In genomic region chr11:97732011-97732632, GRCh38 we compare ENCODE assay signal across 17 cellular contexts.
DNase-seq lines count a peak whose midpoint lies in the region; ATAC-seq and TF ChIP-seq lines count a peak whose summit lies in the region.
"Had no signal": no experiment of that assay in that cellular context is flagged by ENCODE, and none has a peak within 500 bp of the region (broad histone marks: within the 10 kb centered on the region; RNA-seq: fewer than 3 reads in every experiment).

No MANE protein-coding gene starts in this region.

- no peaks in the 10 kb centered on the region for H3K4me1 ChIP-seq in left ventricle myocardium inferior
- no peaks in the 10 kb centered on the region for H3K4me1 ChIP-seq in right cardiac atrium (ENCODE audit: control insufficient read depth, insufficient read depth, low read length)
- H3K4me1 ChIP-seq in adrenal gland (replicated peaks in 1 of 2): no peaks in the 10 kb centered on the region
- H3K4me1 ChIP-seq: BLaER1 had no signal

- peak overlapping the region; percentile 27 for H3K27ac ChIP-seq in left ventricle myocardium inferior (replicated peaks)
- H3K27ac ChIP-seq in right cardiac atrium (ENCODE audit: low read length): no peak overlapping the region
- H3K27ac ChIP-seq in adrenal gland: no peak overlapping the region
- H3K27ac ChIP-seq: BLaER1 had no signal

- no peak overlapping the region for H3K4me3 ChIP-seq in left ventricle myocardium inferior
- no peak overlapping the region for H3K4me3 ChIP-seq in right cardiac atrium (ENCODE audit: low read length)
- H3K4me3 ChIP-seq in adrenal gland: no peak overlapping the region
- H3K4me3 ChIP-seq: BLaER1 had no signal

- TF ChIP-seq POLR2A in adrenal gland (IDR thresholded peaks at IDR 0.05): no peak

- WGBS in right cardiac atrium: 89% methylated on average over 1 of the region's 1 CpG
- 83 to 88% (median 86%) methylated on average over 1 of the region's 1 CpG for WGBS in adrenal gland, 4 donors

- DNase-seq in left ventricle myocardium inferior (no peak), right cardiac atrium (no peak), SW480 (ENCODE audit: low spot score) (peak; percentile 94), kidney tubule cell (ENCODE audit: low spot score) (peak; percentile 16), renal cortical epithelial cell (ENCODE audit: low read depth) (peak; percentile 81), adrenal gland (no peak)
- no peak for DNase-seq in activated CD8-positive, alpha-beta memory T cell treated with anti-CD3 and anti-CD28 coated beads for 24 hours
- DNase-seq: CD8-positive, alpha-beta memory T cell; H9; Kasumi-1; NCI-H1105 treated with DMSO at 0.1 percent for 48 hours; NCI-H1694 treated with DMSO at 0.1 percent for 48 hours; NCI-H2107; SHP77; SK-N-SH had no signal

- H3K36me3 ChIP-seq in left ventricle myocardium inferior: no peaks in the 10 kb centered on the region
- no peaks in the 10 kb centered on the region for H3K36me3 ChIP-seq in adrenal gland (replicated peaks in 1 of 2)
- H3K36me3 ChIP-seq: BLaER1 had no signal

- H3K27me3 ChIP-seq in left ventricle myocardium inferior (ENCODE audit: low read depth) (no peaks in the 10 kb centered on the region), right cardiac atrium (ENCODE audit: control insufficient read depth, insufficient read depth) (no peaks in the 10 kb centered on the region), adrenal gland (no peaks in the 10 kb centered on the region)
- H3K27me3 ChIP-seq: BLaER1 had no signal

- ATAC-seq in right cardiac atrium (no peak), GM21619 (IDR thresholded peaks at IDR 0.05; ENCODE audit: unreplicated experiment) (no peak)

- peaks cover 39% of the 10 kb centered on the region for H3K9me3 ChIP-seq in left ventricle myocardium inferior (replicated peaks)
- H3K9me3 ChIP-seq in right cardiac atrium (ENCODE audit: control insufficient read depth, low read length): no peaks in the 10 kb centered on the region
- H3K9me3 ChIP-seq in adrenal gland (replicated peaks in 1 of 3): no peaks in the 10 kb centered on the region
- H3K9me3 ChIP-seq: BLaER1, SK-N-SH had no signal

- TF ChIP-seq CTCF in left ventricle myocardium inferior (IDR thresholded peaks at IDR 0.05; ENCODE audit: borderline replicate concordance): no peak
- no peak for TF ChIP-seq CTCF in adrenal gland (IDR thresholded peaks at IDR 0.05)

- intact Hi-C loops in left ventricle myocardium inferior (cut with micrococcal nuclease) (no loop called here), right cardiac atrium (cut with DNase I) (no loop called here), adrenal gland (cut with DNase I) (no loop called here)

Comparison
In these comparisons a context has a peak if more than half of its experiments do, and no peak if none do; other contexts are left out.
1. DNase-seq: peak in SW480 (single experiment), kidney tubule cell (single experiment) and renal cortical epithelial cell (single experiment); none in left ventricle myocardium inferior (single experiment), right cardiac atrium (0 of 3), adrenal gland (0 of 7) and activated CD8-positive, alpha-beta memory T cell treated with anti-CD3 and anti-CD28 coated beads for 24 hours (single experiment).